Comparison of ENCODE assay signal across 16 cellular contexts in the genomic region with DNA sequence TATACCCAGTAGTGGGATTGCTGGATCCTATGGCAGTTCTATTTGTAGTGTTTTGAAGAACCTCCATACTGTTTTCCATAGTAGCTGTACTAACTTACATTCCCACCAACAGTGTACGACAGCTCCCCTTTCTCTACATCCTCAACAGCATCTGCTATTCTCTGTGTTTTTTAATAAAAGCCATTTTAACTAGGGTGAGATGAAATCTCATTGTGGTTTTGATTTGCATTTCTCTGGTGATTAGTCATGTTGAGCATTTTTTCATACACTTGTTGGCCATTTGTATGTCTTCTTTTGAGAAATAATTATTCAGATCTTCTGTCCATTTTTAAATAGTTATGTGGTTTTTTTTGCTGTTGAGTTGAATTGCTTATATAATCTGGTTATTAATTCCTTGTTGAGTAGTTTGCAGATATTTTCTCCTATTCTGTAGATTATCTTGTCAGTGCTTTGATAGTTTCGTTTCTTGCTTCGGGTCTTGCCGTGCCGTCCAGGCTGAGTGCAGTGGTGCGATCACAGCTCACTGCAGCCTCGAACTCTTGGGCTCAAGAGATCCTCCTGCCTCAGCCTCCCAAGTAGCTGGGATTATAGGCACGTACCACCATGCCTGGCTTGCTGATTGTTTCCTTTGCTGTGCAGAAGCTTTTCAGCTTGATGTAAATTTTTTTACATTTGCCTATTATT. TPM values are rescaled to one million over a fixed set of nuclear protein-coding genes. Genes with fewer than 3 reads are reported as not detected.
DNase-seq lines count a peak whose midpoint lies in the region; ATAC-seq, FAIRE-seq and TF ChIP-seq lines count a peak whose summit lies in the region.
"Had no signal": no experiment of that assay in that cellular context is flagged by ENCODE, and none has a peak within 500 bp of the region (broad histone marks: within the 10 kb centered on the region; RNA-seq: fewer than 3 reads in every experiment).

No MANE protein-coding gene starts in this region.

- CTCF ChIA-PET in WTC11 (lab: Charles Lee) = no interaction called here

- H3K4me3 Mint-ChIP-seq in WTC11 = no peak overlapping the region
- H3K4me3 Mint-ChIP-seq: CD14-positive monocyte, H9 had no signal

- peaks cover 19% of the 10 kb centered on the region for H3K9me3 Mint-ChIP-seq in WTC11

- H3K4me1 Mint-ChIP-seq in WTC11 = no peaks in the 10 kb centered on the region
- H3K4me1 Mint-ChIP-seq: H9 had no signal

- TF ChIP-seq CTCF in WTC11 (IDR thresholded peaks at IDR 0.05) = no peak

- H3K27me3 Mint-ChIP-seq in WTC11 (ENCODE audit: low read depth) = no peaks in the 10 kb centered on the region

- peaks cover 77% of the 10 kb centered on the region for H3K36me3 Mint-ChIP-seq in WTC11

- DNase-seq in A172 (ENCODE audit: low spot score) = peak; percentile 4
- no peak for DNase-seq in GM18507 (ENCODE audit: extremely low spot score, insufficient read length, low read depth)
- no peak for DNase-seq in WTC11 (ENCODE audit: low spot score)
- no peak for DNase-seq in OCI-M2 (lab: John Stamatoyannopoulos, UW; ENCODE audit: unreplicated experiment)
- DNase-seq in middle frontal gyrus (ENCODE audit: extremely low spot score, low spot score) = no peak
- no peak for DNase-seq in dermis blood vessel endothelial cell
- DNase-seq: caudate nucleus; H9; left colon; nucleus accumbens; stimulated activated CD4-positive, alpha-beta T cell treated with anti-CD3 and anti-CD28 coated beads, Interleukin-4, amount 100 ng/mL, for 1 hour had no signal

- POLR2A ChIA-PET in WTC11 (lab: Charles Lee) = no interaction called here

- no peak overlapping the region for H3K27ac Mint-ChIP-seq in WTC11
- H3K27ac Mint-ChIP-seq: H9 had no signal

- peak; percentile 92 for FAIRE-seq in GM18507 (lab: Jason Lieb, UNC)
- FAIRE-seq: HepG2 had no signal

- ATAC-seq in HG02678 (IDR thresholded peaks at IDR 0.05; ENCODE audit: unreplicated experiment) (peak; percentile 57), WTC11 (no peak), GM18861 (IDR thresholded peaks at IDR 0.05; ENCODE audit: unreplicated experiment) (no peak)
- ATAC-seq: HepG2, left colon had no signal

TF ChIP-seq in WTC11, 78 proteins besides CTCF, POLR2A, EP300 and RAD21:
- TF ChIP-seq ZNF121 (CRISPR knock-in tag; IDR thresholded peaks at IDR 0.05) = 0 out of 2 replicates have a peak, but pooled peaks have one; percentile 40
- no peak for TF ChIP-seq NFYB (CRISPR knock-in tag; conservative IDR thresholded peaks at IDR 0.05; ENCODE audit: low read depth)

RNA-seq across cellular contexts. Expression of a gene that starts 12.0 kb away (rescaled TPM):
- total RNA-seq in A172 (2014; rRNA removed; shearing (Covaris generic)) = 13.7 and 20.4 TPM in 2 replicates
- total RNA-seq in WTC11 (2021) = 51.8 to 63.0 TPM (median 53.0 TPM) in 3 replicates
- total RNA-seq in dermis blood vessel endothelial cell = 42.0 and 43.2 TPM in 2 replicates

RNA-seq across cellular contexts. Expression of a gene that starts 18.4 kb away (rescaled TPM):
- total RNA-seq in A172 (2014; rRNA removed; shearing (Covaris generic)) = not detected in 2 replicates
- total RNA-seq in WTC11 (2021) (0.27 to 0.59 TPM (median 0.32 TPM) in 3 replicates), dermis blood vessel endothelial cell (under 0.01 TPM in 1 of 2 replicates, not detected in the other)
- total RNA-seq: HepG2, left colon, thoracic aorta had no signal

RNA-seq across cellular contexts. Expression of a gene that starts 26.9 kb away (rescaled TPM):
- total RNA-seq in A172 (2014; rRNA removed; shearing (Covaris generic)) = 5.3 and 6.1 TPM in 2 replicates
- 3.6 to 5.6 TPM (median 5.2 TPM) in 3 replicates for total RNA-seq in WTC11 (2021)
- total RNA-seq in dermis blood vessel endothelial cell = 5.7 and 17.7 TPM in 2 replicates

RNA-seq across cellular contexts. Expression of a gene that starts 32.8 kb away (rescaled TPM):
- total RNA-seq in A172 (2014; rRNA removed; shearing (Covaris generic)) = 102 and 108 TPM in 2 replicates
- total RNA-seq in WTC11 (2021) (84.1 to 91.8 TPM (median 88.8 TPM) in 3 replicates), dermis blood vessel endothelial cell (91.0 and 95.4 TPM in 2 replicates)

RNA-seq across cellular contexts. Expression of a gene that starts 47.8 kb away (rescaled TPM):
- not detected in 2 replicates for total RNA-seq in A172 (2014; rRNA removed; shearing (Covaris generic))
- 0.57 to 1.2 TPM (median 1.1 TPM) in 3 replicates for total RNA-seq in WTC11 (2021)
- total RNA-seq in dermis blood vessel endothelial cell = 0.28 and 1.4 TPM in 2 replicates
